Comparison of ENCODE assay signal across 16 cellular contexts in the genomic region with DNA sequence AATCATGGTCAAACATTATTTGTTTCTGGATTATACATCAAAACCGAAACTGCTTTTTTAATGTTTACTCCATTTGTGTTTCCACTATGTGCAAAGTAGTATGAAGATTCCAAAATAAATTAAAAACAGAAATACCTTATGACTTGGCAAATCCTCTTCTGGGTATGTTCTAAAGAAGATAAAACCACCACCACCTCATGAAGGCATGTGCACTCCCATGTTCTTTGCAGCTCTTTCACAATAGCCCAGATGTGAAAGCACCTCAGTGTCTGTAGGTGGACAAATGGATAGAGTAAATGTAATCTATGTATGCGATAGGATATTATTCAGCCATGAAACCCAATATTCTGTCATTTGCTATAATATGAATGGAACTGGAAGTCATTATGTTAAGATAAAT.
"Had no signal": no experiment of that assay in that cellular context is flagged by ENCODE, and none has a peak within 500 bp of the region (broad histone marks: within the 10 kb centered on the region; RNA-seq: fewer than 3 reads in every experiment).

No MANE protein-coding gene starts in this region.

- H3K4me1 ChIP-seq: colonic mucosa, left ventricle myocardium inferior, neural progenitor cell, tibial nerve had no signal

- H3K36me3 ChIP-seq: brain microvascular endothelial cell, colonic mucosa, left ventricle myocardium inferior, neural progenitor cell, tibial nerve had no signal

- H3K27me3 ChIP-seq: brain microvascular endothelial cell, colonic mucosa, neural progenitor cell, tibial nerve had no signal

- H3K27me3 Mint-ChIP-seq: progenitor cell of endocrine pancreas had no signal

- H3K4me3 ChIP-seq: colonic mucosa, left ventricle myocardium inferior, neural progenitor cell, tibial nerve had no signal

- H3K9ac ChIP-seq: neural progenitor cell had no signal

- H3K27ac ChIP-seq: brain microvascular endothelial cell, colonic mucosa, left ventricle myocardium inferior, neural progenitor cell, tibial nerve had no signal

- H3K4me3 Mint-ChIP-seq: central memory CD8-positive, alpha-beta T cell; neural progenitor cell had no signal

- DNase-seq: activated gamma-delta T cell; aorta; brain microvascular endothelial cell; colonic mucosa; erythroblast; left ventricle myocardium inferior; mammary epithelial cell; SIG-M5; stimulated activated CD4-positive, alpha-beta T cell treated with anti-CD3 and anti-CD28 coated beads, Interleukin-12 subunit alpha, Interleukin-12 subunit beta, amount 100 ng/mL, for 4 hours; stimulated activated CD8-positive, alpha-beta memory T cell treated with anti-CD3 and anti-CD28 coated beads, Interleukin-4, amount 100 ng/mL, for 48 hours; stimulated activated naive CD4-positive, alpha-beta T cell treated with Interleukin-2 at 50 U/mL for 16 hours; T1000 had no signal

- H3K4me1 Mint-ChIP-seq: central memory CD8-positive, alpha-beta T cell; neural progenitor cell had no signal

- H3K36me3 Mint-ChIP-seq: neural progenitor cell had no signal

- H3K27ac Mint-ChIP-seq: neural progenitor cell, progenitor cell of endocrine pancreas had no signal

- H3K4me2 ChIP-seq: neural progenitor cell had no signal

- H3K9me3 Mint-ChIP-seq: central memory CD8-positive, alpha-beta T cell had no signal

- H2AFZ ChIP-seq: neural progenitor cell had no signal

- H3K9me3 ChIP-seq: colonic mucosa, left ventricle myocardium inferior, tibial nerve had no signal
